In the genomic region with DNA sequence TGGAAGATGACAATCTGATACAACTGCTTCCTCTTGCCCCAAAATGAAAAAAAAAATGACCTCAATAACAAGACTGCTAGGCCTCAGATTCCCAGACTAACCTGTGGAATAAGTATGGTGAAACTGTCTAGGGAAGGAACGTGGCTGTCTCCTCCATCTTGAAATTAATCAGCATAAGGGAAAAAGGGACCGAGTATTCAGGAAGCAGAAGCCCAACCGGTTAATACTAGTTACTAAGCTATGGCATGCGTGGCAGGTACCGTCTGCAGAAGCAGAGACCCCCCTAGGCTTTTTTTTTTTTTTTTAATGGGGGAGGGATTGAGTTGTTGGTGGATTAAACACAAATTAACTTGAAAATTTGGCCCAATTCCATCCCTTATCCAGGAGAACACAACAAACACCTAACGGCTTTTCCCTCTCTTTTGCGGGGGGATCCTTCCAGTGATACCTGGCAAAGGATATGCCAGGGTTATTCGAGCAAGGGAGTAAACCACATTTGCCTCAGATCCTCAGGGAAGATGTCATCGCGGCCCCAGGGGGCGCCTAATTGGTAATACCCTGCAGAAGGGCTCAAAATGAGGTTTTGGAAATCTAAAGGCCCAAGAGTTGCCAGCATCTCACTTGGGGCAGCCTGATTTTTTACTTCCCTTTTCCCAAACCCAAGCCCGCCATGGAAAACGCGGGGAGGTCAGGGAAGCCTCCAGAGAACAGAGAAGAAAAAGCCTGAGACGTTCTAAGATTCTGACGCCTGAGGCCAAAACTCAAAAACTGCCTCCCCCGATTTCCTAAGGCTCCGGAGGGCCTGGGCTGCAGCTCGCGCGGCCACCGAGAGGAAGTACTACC, we compare ENCODE assay signal across 1 cellular context.
TF ChIP-seq lines count a peak whose summit lies in the region.

No MANE protein-coding gene starts in this region.

TF ChIP-seq in H1, 55 proteins besides CTCF, POLR2A, EP300 and RAD21:
- TF ChIP-seq CHD1 (IDR thresholded peaks at IDR 0.05; ENCODE audit: low read depth, low read length) (no peak), YY1 (IDR thresholded peaks at IDR 0.05; ENCODE audit: low read depth, low read length) (peak; percentile 55; the same call in 1 of the 2 replicates)
